10 cellular contexts compared by ENCODE assay signal in the genomic region with DNA sequence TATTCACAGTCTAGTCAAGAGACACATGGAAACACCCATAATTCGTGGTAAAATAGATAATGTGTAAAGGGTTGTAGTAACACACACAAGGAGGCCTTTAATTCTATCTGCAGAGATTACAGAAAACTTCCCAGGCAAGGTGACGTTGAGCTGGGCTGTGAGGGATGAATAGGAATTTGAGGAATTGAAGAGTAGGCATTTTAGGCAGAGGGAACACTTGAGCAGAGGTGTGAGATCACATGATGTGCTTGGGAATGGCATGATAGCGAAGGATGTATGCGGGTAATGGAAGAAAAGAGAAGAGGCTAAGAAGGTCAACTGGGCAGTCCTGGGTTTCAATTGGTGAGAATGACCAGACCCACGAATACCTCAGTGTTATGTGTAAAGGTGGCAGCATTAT. TPM values are rescaled to one million over a fixed set of nuclear protein-coding genes. Genes with fewer than 3 reads are reported as not detected.
"Had no signal": no experiment of that assay in that cellular context is flagged by ENCODE, and none has a peak within 500 bp of the region (broad histone marks: within the 10 kb centered on the region; RNA-seq: fewer than 3 reads in every experiment).

No MANE protein-coding gene starts in this region.

- DNase-seq: GM23248, H7, HFFc6, KG1 had no signal

- H3K4me1 Mint-ChIP-seq: IgD-negative memory B cell had no signal

- H3K36me3 ChIP-seq: HAP-1 had no signal

- H3K27ac ChIP-seq: GM23248 had no signal

- H3K4me3 Mint-ChIP-seq: HFFc6, IgD-negative memory B cell had no signal

- H3K4me3 ChIP-seq: GM23248, HAP-1 had no signal

- ATAC-seq: HCT116 had no signal

- H2AFZ ChIP-seq: GM23248 had no signal

- H3K9me3 Mint-ChIP-seq: HFFc6 had no signal

- H3K4me1 ChIP-seq: HAP-1 had no signal

- H3K9ac ChIP-seq: GM23248 had no signal

- H3K9me3 ChIP-seq: HAP-1 had no signal

- FAIRE-seq: HTR-8/SVneo had no signal

- H3K27ac Mint-ChIP-seq: HFFc6, IgD-negative memory B cell had no signal

RNA-seq across cellular contexts. Expression of a gene that starts 20.2 kb away (rescaled TPM):
- total RNA-seq: GM23248, H4, HFFc6, HT-29 had no signal
- polyA plus RNA-seq: GM23248, IgD-negative memory B cell had no signal

RNA-seq across cellular contexts. Expression of a gene that starts 56.0 kb away (rescaled TPM):
- total RNA-seq: H4, HT-29 had no signal
- polyA plus RNA-seq: IgD-negative memory B cell had no signal
